21 cellular contexts compared by ENCODE assay signal in genomic region chr4:6937201-6937600, GRCh38. TPM values are rescaled to one million over a fixed set of nuclear protein-coding genes. Genes with fewer than 3 reads are reported as not detected.
DNase-seq lines count a peak whose midpoint lies in the region; ATAC-seq, FAIRE-seq and TF ChIP-seq lines count a peak whose summit lies in the region.
"Had no signal": no experiment of that assay in that cellular context is flagged by ENCODE, and none has a peak within 500 bp of the region (broad histone marks: within the 10 kb centered on the region; RNA-seq: fewer than 3 reads in every experiment).

No MANE protein-coding gene starts in this region.

- H3K4me1 ChIP-seq in BLaER1 (peaks cover 98% of the 10 kb centered on the region), mucosa of rectum (ENCODE audit: control insufficient read depth in 2 of 2, insufficient read depth in 2 of 2, low read length in 2 of 2) (peaks cover 13 to 17% of the 10 kb centered on the region in 2 donors), upper lobe of right lung (peaks cover 37% of the 10 kb centered on the region), heart left ventricle (peaks cover 0 to 64% (median 20%) of the 10 kb centered on the region in 12 donors), pancreas (no peaks in the 10 kb centered on the region)

- no peaks in the 10 kb centered on the region for H3K9me3 Mint-ChIP-seq in CD4-positive, alpha-beta T cell
- no peaks in the 10 kb centered on the region for H3K9me3 Mint-ChIP-seq in activated CD8-positive, alpha-beta T cell treated with anti-CD3 and anti-CD28 coated beads, Interleukin-2, amount 10 ng/mL, durations not matched to agents 7 days and 5 days (ENCODE audit: insufficient read depth)
- H3K9me3 Mint-ChIP-seq: nephron had no signal

- no peak for ATAC-seq in CD4-positive, alpha-beta T cell (ENCODE audit: poor library complexity)
- no peak for ATAC-seq in activated CD8-positive, alpha-beta T cell treated with anti-CD3 and anti-CD28 coated beads, Interleukin-2, amount 10 ng/mL, durations not matched to agents 7 days and 5 days
- ATAC-seq in upper lobe of right lung = no peak
- no peak for ATAC-seq in heart left ventricle
- no peak for ATAC-seq in pancreas
- ATAC-seq: activated CD4-positive, alpha-beta T cell treated with anti-CD3 and anti-CD28 coated beads for 36 hours; left colon had no signal

- CTCF ChIA-PET in CD4-positive, alpha-beta T cell (lab: Charles Lee) = no interaction called here
- CTCF ChIA-PET in activated CD8-positive, alpha-beta T cell treated with anti-CD3 and anti-CD28 coated beads, Interleukin-2, amount 10 ng/mL, durations not matched to agents 7 days and 5 days (lab: Charles Lee) = no interaction called here

- no peak for TF ChIP-seq CTCF in CD4-positive, alpha-beta T cell (IDR thresholded peaks at IDR 0.05)
- TF ChIP-seq CTCF in upper lobe of right lung (IDR thresholded peaks at IDR 0.05) (no peak), heart left ventricle (IDR thresholded peaks at IDR 0.05) (no peak), pancreas (IDR thresholded peaks at IDR 0.05) (no peak)

- H3K4me3 ChIP-seq in BLaER1 = no peak overlapping the region
- no peak overlapping the region for H3K4me3 ChIP-seq in mucosa of rectum (ENCODE audit: low read length in 2 of 2)
- no peak overlapping the region for H3K4me3 ChIP-seq in upper lobe of right lung
- H3K4me3 ChIP-seq in heart left ventricle = no peak overlapping the region
- no peak overlapping the region for H3K4me3 ChIP-seq in pancreas
- H3K4me3 ChIP-seq: sigmoid colon had no signal

- peaks cover 33% of the 10 kb centered on the region for H3K36me3 Mint-ChIP-seq in CD4-positive, alpha-beta T cell (ENCODE audit: low read depth)
- H3K36me3 Mint-ChIP-seq in activated CD8-positive, alpha-beta T cell treated with anti-CD3 and anti-CD28 coated beads, Interleukin-2, amount 10 ng/mL, durations not matched to agents 7 days and 5 days (ENCODE audit: low read depth) = peaks cover 38% of the 10 kb centered on the region

- no peak for DNase-seq in CD4-positive, alpha-beta T cell
- no peak for DNase-seq in activated CD8-positive, alpha-beta T cell treated with anti-CD3 and anti-CD28 coated beads, Interleukin-2, amount 10 ng/mL, durations not matched to agents 7 days and 5 days
- DNase-seq in cerebellar cortex (ENCODE audit: low spot score) (no peak), upper lobe of right lung (no peak), heart left ventricle (no peak), pancreas (no peak)
- DNase-seq: activated CD4-positive, alpha-beta T cell treated with anti-CD3 and anti-CD28 coated beads for 36 hours; activated effector memory CD4-positive, alpha-beta T cell treated with Interleukin-2 at 50 U/mL for 16 hours; amygdala; left colon; mesendoderm; NCI-H1092 treated with DMSO at 0.1 percent for 48 hours; NCI-H2081; Right ventricle myocardium superior; sigmoid colon had no signal

- no peaks in the 10 kb centered on the region for H4K20me1 ChIP-seq in BLaER1

- H3K27ac Mint-ChIP-seq in CD4-positive, alpha-beta T cell = peak overlapping the region; percentile 95
- peak overlapping the region; percentile 45 for H3K27ac Mint-ChIP-seq in activated CD8-positive, alpha-beta T cell treated with anti-CD3 and anti-CD28 coated beads, Interleukin-2, amount 10 ng/mL, durations not matched to agents 7 days and 5 days
- H3K27ac Mint-ChIP-seq: activated CD4-positive, alpha-beta T cell treated with anti-CD3 and anti-CD28 coated beads for 36 hours had no signal

- no peak for FAIRE-seq in pancreas (lab: Jason Lieb, UNC)
- FAIRE-seq: bronchial epithelial cell, endothelial cell of umbilical vein, GM19239 had no signal

- no peak overlapping the region for H3K4me3 Mint-ChIP-seq in CD4-positive, alpha-beta T cell
- no peak overlapping the region for H3K4me3 Mint-ChIP-seq in activated CD8-positive, alpha-beta T cell treated with anti-CD3 and anti-CD28 coated beads, Interleukin-2, amount 10 ng/mL, durations not matched to agents 7 days and 5 days
- H3K4me3 Mint-ChIP-seq: activated CD4-positive, alpha-beta T cell treated with anti-CD3 and anti-CD28 coated beads for 36 hours; nephron had no signal

- H3K4me2 ChIP-seq in BLaER1 = peak overlapping the region; percentile 99

- H3K36me3 ChIP-seq in BLaER1 (peaks cover 33% of the 10 kb centered on the region), mucosa of rectum (ENCODE audit: control insufficient read depth in 2 of 2, insufficient read depth in 2 of 2, low read length in 2 of 2) (peaks cover 2 to 10% of the 10 kb centered on the region in 2 donors), upper lobe of right lung (no peaks in the 10 kb centered on the region), heart left ventricle (no peaks in the 10 kb centered on the region), pancreas (no peaks in the 10 kb centered on the region)
- H3K36me3 ChIP-seq: sigmoid colon had no signal

- H3K4me1 Mint-ChIP-seq in CD4-positive, alpha-beta T cell (ENCODE audit: low read depth) = peaks cover 70% of the 10 kb centered on the region
- peaks cover 42% of the 10 kb centered on the region for H3K4me1 Mint-ChIP-seq in activated CD8-positive, alpha-beta T cell treated with anti-CD3 and anti-CD28 coated beads, Interleukin-2, amount 10 ng/mL, durations not matched to agents 7 days and 5 days (ENCODE audit: low read depth)

- H3K9me3 ChIP-seq in BLaER1 (peaks cover 23% of the 10 kb centered on the region), mucosa of rectum (ENCODE audit: control insufficient read depth in 2 of 2, low read length in 2 of 2) (no peaks in the 10 kb centered on the region), upper lobe of right lung (no peaks in the 10 kb centered on the region), heart left ventricle (no peaks in the 10 kb centered on the region), pancreas (no peaks in the 10 kb centered on the region)
- no peaks in the 10 kb centered on the region for H3K9me3 ChIP-seq in CD4-positive, alpha-beta T cell (ENCODE audit: control insufficient read depth, low read length)
- H3K9me3 ChIP-seq: sigmoid colon had no signal

- peak overlapping the region; percentile 99 for H3K27ac ChIP-seq in BLaER1
- H3K27ac ChIP-seq in CD4-positive, alpha-beta T cell (ENCODE audit: low read depth, low read length) = no peak overlapping the region
- H3K27ac ChIP-seq in mucosa of rectum (ENCODE audit: low read depth in 2 of 2, low read length in 2 of 2) = peak overlapping the region; percentile 43 to 49
- no peak overlapping the region for H3K27ac ChIP-seq in upper lobe of right lung
- H3K27ac ChIP-seq in heart left ventricle = peak overlapping the region in 2 of 12 donors; percentile 12 to 93
- no peak overlapping the region for H3K27ac ChIP-seq in pancreas

- H3K27me3 Mint-ChIP-seq in CD4-positive, alpha-beta T cell = no peaks in the 10 kb centered on the region
- no peaks in the 10 kb centered on the region for H3K27me3 Mint-ChIP-seq in activated CD8-positive, alpha-beta T cell treated with anti-CD3 and anti-CD28 coated beads, Interleukin-2, amount 10 ng/mL, durations not matched to agents 7 days and 5 days (ENCODE audit: low read depth)
- H3K27me3 Mint-ChIP-seq: activated CD4-positive, alpha-beta T cell treated with anti-CD3 and anti-CD28 coated beads for 36 hours had no signal

- no peak for TF ChIP-seq POLR2A in heart left ventricle (IDR thresholded peaks at IDR 0.05)

- H3K27me3 ChIP-seq in BLaER1 (no peaks in the 10 kb centered on the region), mucosa of rectum (ENCODE audit: control insufficient read depth in 2 of 2, insufficient read depth in 2 of 2, low read length in 2 of 2) (no peaks in the 10 kb centered on the region), upper lobe of right lung (no peaks in the 10 kb centered on the region), heart left ventricle (no peaks in the 10 kb centered on the region), pancreas (no peaks in the 10 kb centered on the region)
- H3K27me3 ChIP-seq in CD4-positive, alpha-beta T cell (ENCODE audit: control insufficient read depth, insufficient read depth, low read length) = no peaks in the 10 kb centered on the region
- H3K27me3 ChIP-seq: sigmoid colon had no signal

- intact Hi-C loops in CD4-positive, alpha-beta T cell (cut with DNase I, micrococcal nuclease) = no loop called here
- intact Hi-C loops in upper lobe of right lung (cut with DNase I) = no loop called here
- intact Hi-C loops in heart left ventricle (cut with DNase I) = no loop called here
- intact Hi-C loops in pancreas (cut with DNase I) = no loop called here

- WGBS in heart left ventricle, 4 donors = 80 to 92% (median 86%) methylated on average over 6 of the region's 6 CpGs
- 88 to 96% methylated on average over 6 of the region's 6 CpGs for WGBS in pancreas, 2 donors

- H3K9ac ChIP-seq in BLaER1 (peak overlapping the region; percentile 89), mucosa of rectum (ENCODE audit: low read depth in 1 of 2, low read length in 2 of 2) (no peak overlapping the region)

- POLR2A ChIA-PET in CD4-positive, alpha-beta T cell (lab: Charles Lee) = no interaction called here
- POLR2A ChIA-PET in activated CD8-positive, alpha-beta T cell treated with anti-CD3 and anti-CD28 coated beads, Interleukin-2, amount 10 ng/mL, durations not matched to agents 7 days and 5 days (lab: Charles Lee) = no interaction called here

RNA-seq across cellular contexts. Expression of gene TBC1D14, which starts 27.6 kb away (rescaled TPM):
- total RNA-seq in CD4-positive, alpha-beta T cell = 10 to 100 TPM; 31.2 to 34.1 TPM
- total RNA-seq in activated CD8-positive, alpha-beta T cell treated with anti-CD3 and anti-CD28 coated beads, Interleukin-2, amount 10 ng/mL, durations not matched to agents 7 days and 5 days = 10 to 100 TPM; 39.4 to 39.8 TPM
- 51.8 TPM for total RNA-seq in upper lobe of right lung
- 10 to 100 TPM; 31.3 to 51.0 (median 34.5) TPM for total RNA-seq in heart left ventricle
- polyA plus RNA-seq in heart left ventricle = 10 to 100 TPM in 1 of 2 donors, 1 to 10 TPM in 1; 9.8 to 32.0 TPM
- 10 to 100 TPM; 11.6 to 23.9 (median 15.2) TPM for total RNA-seq in pancreas
- 10 to 100 TPM in 1 of 2 donors, 1 to 10 TPM in 1; 8.9 to 16.2 TPM for polyA plus RNA-seq in pancreas

Comparison
In these comparisons a context has a peak if more than half of its experiments do, and no peak if none do; other contexts are left out.
1. H3K27ac ChIP-seq: peak in BLaER1 (single experiment) and mucosa of rectum (2 of 2); none in CD4-positive, alpha-beta T cell (single experiment), upper lobe of right lung (single experiment) and pancreas (0 of 4).